Comparison of ENCODE assay signal across 8 cellular contexts in the genomic region with DNA sequence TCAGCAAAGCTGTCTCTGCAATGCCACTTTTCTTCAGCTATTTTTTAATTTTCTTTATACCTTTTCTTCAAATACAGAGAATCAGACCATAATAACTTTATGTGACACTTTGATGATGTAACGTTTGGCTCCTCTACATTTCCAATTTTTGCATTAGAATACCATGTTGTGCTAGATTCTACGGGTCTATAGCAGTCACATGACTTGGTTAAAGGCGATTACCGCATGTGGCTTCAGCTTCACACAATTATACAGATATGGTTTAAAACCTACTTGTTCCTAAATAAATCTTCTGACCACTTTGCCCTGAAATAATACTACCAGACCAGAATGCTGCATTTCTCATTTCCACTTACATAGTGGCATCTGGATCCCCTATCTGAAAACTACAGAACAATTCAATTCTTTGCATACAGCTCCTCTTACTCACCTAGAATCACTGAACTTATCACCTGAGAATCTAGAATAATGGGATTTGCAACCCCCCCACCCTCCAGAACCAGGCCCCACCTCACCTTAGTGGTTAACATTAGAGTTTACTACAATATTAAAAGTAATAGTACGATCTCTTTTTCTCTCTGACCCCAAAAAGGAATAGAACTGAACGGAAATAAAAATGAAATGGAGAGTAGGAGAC. TPM values are rescaled to one million over a fixed set of nuclear protein-coding genes. Genes with fewer than 3 reads are reported as not detected.
A peak's percentile ranks its signal among the peaks of the same experiment; 100 is the strongest.
DNase-seq lines count a peak whose midpoint lies in the region; ATAC-seq and TF ChIP-seq lines count a peak whose summit lies in the region.

No MANE protein-coding gene starts in this region.

- H3K4me3 ChIP-seq in adipocyte (ENCODE audit: low read length) (peak overlapping the region; percentile 94), tibial artery (peak overlapping the region; percentile 87 to 96)

- H3K27ac Mint-ChIP-seq in activated T-cell treated with anti-CD3 and anti-CD28 coated beads, Interleukin-2, amount 50 U/mL, for 72 hours: peak overlapping the region; percentile 99

- peaks cover 57% of the 10 kb centered on the region for H3K4me1 Mint-ChIP-seq in activated T-cell treated with anti-CD3 and anti-CD28 coated beads, Interleukin-2, amount 50 U/mL, for 72 hours (ENCODE audit: low read depth)

- intact Hi-C loops in tibial artery (cut with DNase I; ENCODE audit: low total_unique reads): no loop called here

- peak overlapping the region; percentile 89 to 93 for H3K27ac ChIP-seq in tibial artery

- peak overlapping the region; percentile 96 for H3K9ac ChIP-seq in adipocyte (ENCODE audit: low read length)

- H3K9me3 ChIP-seq in adipocyte (ENCODE audit: control insufficient read depth, low read length): no peaks in the 10 kb centered on the region
- no peaks in the 10 kb centered on the region for H3K9me3 ChIP-seq in tibial artery

- H3K27me3 Mint-ChIP-seq in activated T-cell treated with anti-CD3 and anti-CD28 coated beads, Interleukin-2, amount 50 U/mL, for 72 hours (ENCODE audit: low read depth): peaks cover 12% of the 10 kb centered on the region

- H3K27me3 ChIP-seq in adipocyte (replicated peaks; ENCODE audit: control insufficient read depth, insufficient read depth, low read length) (no peaks in the 10 kb centered on the region), tibial artery (no peaks in the 10 kb centered on the region)

- peaks cover 7 to 24% of the 10 kb centered on the region in 2 donors for H3K36me3 Mint-ChIP-seq in activated T-cell treated with anti-CD3 and anti-CD28 coated beads, Interleukin-2, amount 50 U/mL, for 72 hours (ENCODE audit: insufficient read depth in 2 of 2)

- H3K36me3 ChIP-seq in adipocyte (ENCODE audit: control insufficient read depth, insufficient read depth, low read length, severe bottlenecking) (peaks cover 17% of the 10 kb centered on the region), tibial artery (no peaks in the 10 kb centered on the region)

- no peak for ATAC-seq in activated T-cell treated with anti-CD3 and anti-CD28 coated beads, Interleukin-2, amount 50 U/mL, for 72 hours (replicated peaks in 1 of 2)
- no peak for ATAC-seq in GM21717 (IDR thresholded peaks at IDR 0.05; ENCODE audit: unreplicated experiment)

- H3K4me1 ChIP-seq in adipocyte (ENCODE audit: control insufficient read depth, insufficient read depth, low read length): peaks cover 53% of the 10 kb centered on the region
- peaks cover 0 to 61% (median 34%) of the 10 kb centered on the region in 4 donors for H3K4me1 ChIP-seq in tibial artery

- TF ChIP-seq CTCF in tibial artery (IDR thresholded peaks at IDR 0.05) (no peak), GM20000 (IDR thresholded peaks at IDR 0.05; ENCODE audit: extremely low read depth, missing control alignments) (no peak)

- DNase-seq in activated T-cell treated with anti-CD3 and anti-CD28 coated beads, Interleukin-2, amount 50 U/mL, for 72 hours: no peak
- DNase-seq in activated T-cell treated with anti-CD3 and anti-CD28 coated beads for 4 hours: no peak
- DNase-seq in adipocyte (ENCODE audit: low read depth): peak; percentile 14
- DNase-seq in kidney glomerular epithelial cell (lab: John Stamatoyannopoulos, UW): peak; percentile 22
- DNase-seq in tibial artery: no peak
- no peak for DNase-seq in GM20000 (ENCODE audit: low spot score)
- DNase-seq in NCI-H510A treated with DMSO at 0.1 percent for 48 hours (lab: John Stamatoyannopoulos, UW): no peak

- H3K9me3 Mint-ChIP-seq in activated T-cell treated with anti-CD3 and anti-CD28 coated beads, Interleukin-2, amount 50 U/mL, for 72 hours: no peaks in the 10 kb centered on the region

- H3K4me3 Mint-ChIP-seq in activated T-cell treated with anti-CD3 and anti-CD28 coated beads, Interleukin-2, amount 50 U/mL, for 72 hours: peak overlapping the region; percentile 89 to 99

RNA-seq across cellular contexts. Expression of a gene that starts 1.3 kb away (rescaled TPM):
- 100 to 1,000 TPM; 115 to 118 TPM for total RNA-seq in activated T-cell treated with anti-CD3 and anti-CD28 coated beads, Interleukin-2, amount 50 U/mL, for 72 hours

Comparison
In these comparisons a context has a peak if more than half of its experiments do, and no peak if none do; other contexts are left out.
1. DNase-seq: peak in adipocyte (single experiment) and kidney glomerular epithelial cell (single experiment); none in activated T-cell treated with anti-CD3 and anti-CD28 coated beads, Interleukin-2, amount 50 U/mL, for 72 hours (0 of 2), activated T-cell treated with anti-CD3 and anti-CD28 coated beads for 4 hours (single experiment), tibial artery (0 of 2), GM20000 (single experiment) and NCI-H510A treated with DMSO at 0.1 percent for 48 hours (single experiment).